In genomic region chr7:152862033-152862432, GRCh38 we compare ENCODE assay signal across 14 cellular contexts.
"Had no signal": no experiment of that assay in that cellular context is flagged by ENCODE, and none has a peak within 500 bp of the region (broad histone marks: within the 10 kb centered on the region; RNA-seq: fewer than 3 reads in every experiment).

No MANE protein-coding gene starts in this region.

- H3K9me3 ChIP-seq: esophagus muscularis mucosa, heart right ventricle, neutrophil, sigmoid colon had no signal

- H3K27me3 ChIP-seq: esophagus muscularis mucosa, heart right ventricle, neutrophil, sigmoid colon had no signal

- H3K27ac ChIP-seq: esophagus muscularis mucosa, heart right ventricle, neutrophil, sigmoid colon had no signal

- H3K4me1 ChIP-seq: esophagus muscularis mucosa, heart right ventricle, sigmoid colon had no signal

- DNase-seq: activated CD4-positive, alpha-beta T cell treated with anti-CD3 and anti-CD28 coated beads for 4 hours; activated gamma-delta T cell treated with Interleukin-2 at 50 U/mL for 16 hours; activated T-cell treated with anti-CD3 and anti-CD28 coated beads, Interleukin-2, amount 50 U/mL, for 72 hours; amniotic stem cell; effector memory CD4-positive, alpha-beta T cell; heart right ventricle; naive thymus-derived CD8-positive, alpha-beta T cell; sigmoid colon; stimulated activated CD4-positive, alpha-beta T cell treated with anti-CD3 and anti-CD28 coated beads, Interleukin-4, amount 100 ng/mL, for 24 hours had no signal

- ATAC-seq: activated naive CD4-positive, alpha-beta T cell treated with anti-CD3 and anti-CD28 coated beads, Interleukin-2, amount 50 U/mL, for 72 hours; activated T-cell treated with anti-CD3 and anti-CD28 coated beads, Interleukin-2, amount 50 U/mL, for 72 hours; heart right ventricle; naive thymus-derived CD8-positive, alpha-beta T cell; stimulated activated memory B cell treated with anti-CD40 and anti-IgM and Interleukin-4, amounts not matched to agents 10 μg/mL and 1 μg/mL and 100 μg/mL, for 72 hours; WTC11 had no signal

- H3K36me3 ChIP-seq: sigmoid colon had no signal

- H3K4me3 ChIP-seq: esophagus muscularis mucosa, heart right ventricle, sigmoid colon had no signal
